Comparison of ENCODE assay signal across 27 cellular contexts in genomic region chr17:46756861-46757260, GRCh38.
"Had no signal": no experiment of that assay in that cellular context is flagged by ENCODE, and none has a peak within 500 bp of the region (broad histone marks: within the 10 kb centered on the region; RNA-seq: fewer than 3 reads in every experiment).

No MANE protein-coding gene starts in this region.

- H3K4me3 Mint-ChIP-seq: activated CD4-positive, alpha-beta T cell treated with anti-CD3 and anti-CD28 coated beads for 36 hours; activated CD8-positive, alpha-beta T cell treated with anti-CD3 and anti-CD28 coated beads for 36 hours; activated naive CD4-positive, alpha-beta T cell treated with anti-CD3 and anti-CD28 coated beads, Interleukin-2, amount 10 ng/mL, durations not matched to agents 7 days and 5 days; activated naive CD8-positive, alpha-beta T cell treated with anti-CD3 and anti-CD28 coated beads for 36 hours; T-cell had no signal

- H3K4me1 Mint-ChIP-seq: activated CD4-positive, alpha-beta T cell treated with anti-CD3 and anti-CD28 coated beads for 36 hours; activated naive CD4-positive, alpha-beta T cell treated with anti-CD3 and anti-CD28 coated beads, Interleukin-2, amount 10 ng/mL, durations not matched to agents 7 days and 5 days; activated naive CD8-positive, alpha-beta T cell treated with anti-CD3 and anti-CD28 coated beads for 36 hours; T-cell had no signal

- ATAC-seq: activated CD4-positive, alpha-beta T cell treated with anti-CD3 and anti-CD28 coated beads for 36 hours; activated CD8-positive, alpha-beta T cell treated with anti-CD3 and anti-CD28 coated beads for 36 hours; K562; PC-3; T-cell had no signal

- H3K9me3 Mint-ChIP-seq: activated CD8-positive, alpha-beta T cell treated with anti-CD3 and anti-CD28 coated beads for 36 hours; activated naive CD4-positive, alpha-beta T cell treated with anti-CD3 and anti-CD28 coated beads, Interleukin-2, amount 10 ng/mL, durations not matched to agents 7 days and 5 days; activated naive CD8-positive, alpha-beta T cell treated with anti-CD3 and anti-CD28 coated beads for 36 hours; T-cell had no signal

- H3K4me3 ChIP-seq: cardiac muscle cell, K562, SK-N-MC had no signal

- H3K27me3 Mint-ChIP-seq: activated CD4-positive, alpha-beta T cell treated with anti-CD3 and anti-CD28 coated beads for 36 hours; activated CD8-positive, alpha-beta T cell treated with anti-CD3 and anti-CD28 coated beads for 36 hours; activated naive CD4-positive, alpha-beta T cell treated with anti-CD3 and anti-CD28 coated beads, Interleukin-2, amount 10 ng/mL, durations not matched to agents 7 days and 5 days; activated naive CD8-positive, alpha-beta T cell treated with anti-CD3 and anti-CD28 coated beads for 36 hours; T-cell had no signal

- H3K27ac ChIP-seq: brain microvascular endothelial cell, cardiac muscle cell, SK-N-MC, VCaP had no signal

- H3K27me3 ChIP-seq: brain microvascular endothelial cell, cardiac muscle cell had no signal

- H3K27ac Mint-ChIP-seq: activated CD4-positive, alpha-beta T cell treated with anti-CD3 and anti-CD28 coated beads for 36 hours; activated CD8-positive, alpha-beta T cell treated with anti-CD3 and anti-CD28 coated beads for 36 hours; activated naive CD4-positive, alpha-beta T cell treated with anti-CD3 and anti-CD28 coated beads, Interleukin-2, amount 10 ng/mL, durations not matched to agents 7 days and 5 days; activated naive CD8-positive, alpha-beta T cell treated with anti-CD3 and anti-CD28 coated beads for 36 hours; T-cell had no signal

- DNase-seq: activated CD4-positive, alpha-beta T cell treated with anti-CD3 and anti-CD28 coated beads for 36 hours; activated CD4-positive, alpha-beta T cell treated with anti-CD3 and anti-CD28 coated beads, Interleukin-2, amount 50 U/mL, for 1 hour; activated CD8-positive, alpha-beta memory T cell treated with anti-CD3 and anti-CD28 coated beads, Interleukin-2, amount 50 U/mL, for 48 hours; activated CD8-positive, alpha-beta T cell treated with anti-CD3 and anti-CD28 coated beads for 36 hours; activated gamma-delta T cell treated with Interleukin-2 at 50 U/mL for 16 hours; activated naive CD4-positive, alpha-beta T cell treated with anti-CD3 and anti-CD28 coated beads, Interleukin-2, amount 10 ng/mL, durations not matched to agents 7 days and 5 days; activated naive CD8-positive, alpha-beta T cell treated with anti-CD3 and anti-CD28 coated beads for 36 hours; activated T-cell treated with anti-CD3 and anti-CD28 coated beads, Interleukin-2, amount 50 U/mL, for 1 hour; brain microvascular endothelial cell; cerebellar nuclear complex; Karpas-422; MM.1S; NCI-H1105; NCI-H1436; NCI-H1694 treated with DMSO at 0.1 percent for 48 hours; NCI-H2029 treated with DMSO at 0.1 percent for 48 hours; NCI-H510A treated with DMSO at 0.1 percent for 48 hours; NCI-H69; NK-92 treated with Interleukin-12 subunit alpha and Interleukin-12 subunit beta, amount 100 ng/mL, for 24 hours; PC-3; SIG-M5; T-cell; T-helper 2 cell had no signal
